ENCODE assay signal across 1 cellular context in the genomic region with DNA sequence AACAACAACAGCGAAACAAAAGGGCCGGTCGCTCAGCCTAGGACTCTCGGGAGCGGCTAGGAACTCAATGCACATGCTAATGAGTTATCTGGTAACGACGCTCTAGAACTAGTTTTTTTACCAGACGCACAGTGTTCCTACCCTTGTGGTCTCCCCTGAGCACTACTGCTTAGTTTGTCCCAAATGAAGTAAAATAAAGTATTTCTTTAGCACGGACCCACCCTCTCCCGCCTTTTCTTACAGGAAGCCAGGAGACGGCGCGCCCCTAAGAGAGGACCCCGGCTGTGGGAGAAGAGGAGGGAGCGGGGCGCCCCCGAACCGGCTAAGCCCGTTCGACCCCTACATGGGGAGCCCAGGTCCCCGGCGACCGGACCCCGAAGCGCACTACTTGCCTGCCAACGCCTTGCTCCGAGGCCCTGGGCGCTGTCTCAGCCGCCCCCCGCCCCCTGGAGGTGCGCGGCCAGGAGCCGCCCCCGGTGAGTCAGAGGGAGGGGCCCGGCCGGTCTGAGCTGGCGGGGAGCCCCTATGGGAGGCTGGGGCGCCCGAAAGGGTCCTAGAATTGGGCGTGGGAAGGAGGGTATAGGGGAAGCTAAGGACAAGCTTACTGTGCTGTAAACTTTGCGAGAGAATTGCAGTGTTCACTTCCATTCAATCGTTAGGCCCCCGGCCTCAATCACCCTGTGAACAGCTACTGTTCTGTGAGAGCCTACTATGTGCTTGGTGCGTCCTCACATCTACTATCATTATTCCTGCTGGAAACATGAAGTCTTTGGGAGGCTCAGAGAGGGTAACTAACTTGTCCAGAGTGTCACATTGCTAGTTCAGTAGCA.
A peak's percentile ranks its signal among the peaks of the same experiment; 100 is the strongest.
TF ChIP-seq lines count a peak whose summit lies in the region.

No MANE protein-coding gene starts in this region.

TF ChIP-seq in GM12878, 131 proteins besides CTCF, POLR2A, EP300 and RAD21:
- TF ChIP-seq, protein P1, sequence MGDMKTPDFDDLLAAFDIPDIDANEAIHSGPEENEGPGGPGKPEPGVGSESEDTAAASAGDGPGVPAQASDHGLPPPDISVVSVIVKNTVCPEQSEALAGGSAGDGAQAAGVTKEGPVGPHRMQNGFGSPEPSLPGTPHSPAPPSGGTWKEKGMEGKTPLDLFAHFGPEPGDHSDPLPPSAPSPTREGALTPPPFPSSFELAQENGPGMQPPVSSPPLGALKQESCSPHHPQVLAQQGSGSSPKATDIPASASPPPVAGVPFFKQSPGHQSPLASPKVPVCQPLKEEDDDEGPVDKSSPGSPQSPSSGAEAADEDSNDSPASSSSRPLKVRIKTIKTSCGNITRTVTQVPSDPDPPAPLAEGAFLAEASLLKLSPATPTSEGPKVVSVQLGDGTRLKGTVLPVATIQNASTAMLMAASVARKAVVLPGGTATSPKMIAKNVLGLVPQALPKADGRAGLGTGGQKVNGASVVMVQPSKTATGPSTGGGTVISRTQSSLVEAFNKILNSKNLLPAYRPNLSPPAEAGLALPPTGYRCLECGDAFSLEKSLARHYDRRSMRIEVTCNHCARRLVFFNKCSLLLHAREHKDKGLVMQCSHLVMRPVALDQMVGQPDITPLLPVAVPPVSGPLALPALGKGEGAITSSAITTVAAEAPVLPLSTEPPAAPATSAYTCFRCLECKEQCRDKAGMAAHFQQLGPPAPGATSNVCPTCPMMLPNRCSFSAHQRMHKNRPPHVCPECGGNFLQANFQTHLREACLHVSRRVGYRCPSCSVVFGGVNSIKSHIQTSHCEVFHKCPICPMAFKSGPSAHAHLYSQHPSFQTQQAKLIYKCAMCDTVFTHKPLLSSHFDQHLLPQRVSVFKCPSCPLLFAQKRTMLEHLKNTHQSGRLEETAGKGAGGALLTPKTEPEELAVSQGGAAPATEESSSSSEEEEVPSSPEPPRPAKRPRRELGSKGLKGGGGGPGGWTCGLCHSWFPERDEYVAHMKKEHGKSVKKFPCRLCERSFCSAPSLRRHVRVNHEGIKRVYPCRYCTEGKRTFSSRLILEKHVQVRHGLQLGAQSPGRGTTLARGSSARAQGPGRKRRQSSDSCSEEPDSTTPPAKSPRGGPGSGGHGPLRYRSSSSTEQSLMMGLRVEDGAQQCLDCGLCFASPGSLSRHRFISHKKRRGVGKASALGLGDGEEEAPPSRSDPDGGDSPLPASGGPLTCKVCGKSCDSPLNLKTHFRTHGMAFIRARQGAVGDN (IDR thresholded peaks at IDR 0.05) = 0 out of 2 replicates have a peak, but pooled peaks have one; percentile 34
- TF ChIP-seq GATAD2B (conservative IDR thresholded peaks at IDR 0.05; ENCODE audit: low read depth) (0 out of 2 replicates have a peak, but pooled peaks have one; percentile 47), RCOR1 (conservative IDR thresholded peaks at IDR 0.05; ENCODE audit: low read depth, low read length) (0 out of 2 replicates have a peak, but pooled peaks have one; percentile 41), SUPT20H (IDR thresholded peaks at IDR 0.05; ENCODE audit: borderline replicate concordance, control insufficient read depth, low read depth, low read length) (no peak), LARP7 (IDR thresholded peaks at IDR 0.05) (peak; percentile 52; the same call in 1 of the 2 replicates), SKIL (IDR thresholded peaks at IDR 0.05; ENCODE audit: low read depth, poor library complexity, severe bottlenecking) (no peak), DPF2 (IDR thresholded peaks at IDR 0.05) (peak; percentile 47; the same call in 1 of the 2 replicates)
